In the genomic region with DNA sequence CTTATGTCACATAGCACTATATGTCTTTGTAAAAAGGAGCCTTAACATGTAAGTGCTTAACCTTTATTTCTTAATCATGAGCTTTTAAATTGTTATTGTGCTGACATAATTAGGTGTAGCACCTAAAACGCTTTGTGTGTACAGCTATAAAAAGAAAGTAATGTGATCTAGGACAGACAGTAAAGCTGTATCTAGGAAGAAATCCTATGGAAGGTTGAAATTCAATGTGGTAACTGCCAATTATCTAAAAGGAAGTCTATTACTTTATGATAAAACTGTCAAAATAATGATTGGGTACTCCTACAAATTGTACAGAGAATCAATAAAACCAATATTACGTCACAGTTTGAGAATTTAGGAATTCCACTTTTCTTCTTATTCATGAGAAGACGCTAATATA, we compare ENCODE assay signal across 20 cellular contexts.
"Had no signal": no experiment of that assay in that cellular context is flagged by ENCODE, and none has a peak within 500 bp of the region (broad histone marks: within the 10 kb centered on the region; RNA-seq: fewer than 3 reads in every experiment).

No MANE protein-coding gene starts in this region.

- H3K4me1 Mint-ChIP-seq: IgD-negative memory B cell, T-cell had no signal

- H3K27me3 Mint-ChIP-seq: IgD-negative memory B cell, T-cell had no signal

- ATAC-seq: K562, Panc1, PC-3, T-cell had no signal

- DNase-seq: Kasumi-1, MM.1S, NCI-H1092 treated with DMSO at 0.1 percent for 48 hours, NCI-H1436, NCI-H1694 treated with DMSO at 0.1 percent for 48 hours, NCI-H1930, NCI-H2171, NCI-H226, NCI-H446, NCI-H510A, NCI-H524 treated with DMSO at 0.1 percent for 48 hours, NCI-H774, PC-3, SHP77, SK-N-SH, SW 1271, T-cell had no signal

- H3K27ac Mint-ChIP-seq: IgD-negative memory B cell, T-cell had no signal

- H3K4me3 Mint-ChIP-seq: IgD-negative memory B cell, T-cell had no signal
